In the genomic region with DNA sequence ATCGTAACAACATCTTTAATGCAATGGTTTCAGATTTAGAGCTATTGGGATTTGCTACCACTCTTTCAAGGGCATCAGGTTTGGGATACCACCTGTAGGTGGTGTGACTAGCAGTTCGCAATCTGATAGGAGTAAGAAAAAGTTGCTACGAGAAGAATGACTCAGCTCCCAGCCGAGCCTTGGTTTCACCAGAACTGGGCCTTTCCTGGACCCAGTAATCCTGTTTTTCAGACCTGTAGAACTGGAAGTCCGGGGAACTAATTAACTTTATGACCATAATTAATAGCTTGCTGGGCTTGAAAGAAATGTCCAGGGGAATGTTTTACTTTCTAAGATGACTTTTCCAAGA, we compare ENCODE assay signal across 8 cellular contexts. TPM values are rescaled to one million over a fixed set of nuclear protein-coding genes. Genes with fewer than 3 reads are reported as not detected.
A peak's percentile ranks its signal among the peaks of the same experiment; 100 is the strongest.
DNase-seq lines count a peak whose midpoint lies in the region; ATAC-seq and TF ChIP-seq lines count a peak whose summit lies in the region.

No MANE protein-coding gene starts in this region.

- no peaks in the 10 kb centered on the region for H3K27me3 Mint-ChIP-seq in naive thymus-derived CD8-positive, alpha-beta T cell

- H3K4me1 ChIP-seq in fibroblast of lung (ENCODE audit: control insufficient read depth, extremely low read depth, insufficient read depth, low read length) (peaks cover 29% of the 10 kb centered on the region), urinary bladder (ENCODE audit: insufficient read depth) (peaks cover 2% of the 10 kb centered on the region)

- CTCF ChIA-PET in AG04450 (lab: Charles Lee) = interaction anchor here (0.8 to 4.4 kb wide), 14 partner anchors 9 to 274 kb away, joined by 3 to 47 read pairs (median 4); a partner anchor contains a TSS

- DNase-seq in AG04450 (ENCODE audit: low read depth, low spot score) (no peak), HuH-7.5 (ENCODE audit: low spot score) (peak; percentile 70), fibroblast of lung (ENCODE audit: low read depth in 2 of 2) (peak; percentile 69 to 71)
- DNase-seq in activated CD4-positive, alpha-beta T cell treated with anti-CD3 and anti-CD28 coated beads, Interleukin-2, amount 50 U/mL, for 4 hours = peak; percentile 25 to 30
- peak in 3 of 10 donors; percentile 18 to 30 (median 21) for DNase-seq in naive thymus-derived CD8-positive, alpha-beta T cell

- H3K4me3 ChIP-seq in AG04450 (ENCODE audit: low read depth, low read length) (peak overlapping the region; percentile 97), GM12875 (ENCODE audit: low read depth, low read length) (peak overlapping the region; percentile 58), fibroblast of lung (replicated peaks in 1 of 4; ENCODE audit: control extremely low read depth in 1 of 4, insufficient read depth in 1 of 4, low read depth in 3 of 4, low read length in 4 of 4) (peak overlapping the region; percentile 86 to 97 (median 93)), urinary bladder (ENCODE audit: low read depth, low read length) (peak overlapping the region; percentile 66)

- POLR2A ChIA-PET in AG04450 (lab: Yijun Ruan, JAX) = interaction anchor here (1.0 to 2.3 kb wide), 3 partner anchors 9 to 408 kb away, joined by 3 to 12 read pairs (median 6); a partner anchor contains a TSS
- POLR2A ChIA-PET in naive thymus-derived CD8-positive, alpha-beta T cell (lab: Charles Lee) = interaction anchor here (1.3 to 5.5 kb wide), 6 partner anchors 9 to 168 kb away, joined by 3 to 58 read pairs (median 8); a partner anchor contains a TSS

- no peaks in the 10 kb centered on the region for H3K27me3 ChIP-seq in AG04450 (ENCODE audit: control insufficient read depth, insufficient read depth, low read length)
- no peaks in the 10 kb centered on the region for H3K27me3 ChIP-seq in fibroblast of lung (ENCODE audit: control insufficient read depth, insufficient read depth, low read length)

- H3K79me2 ChIP-seq in fibroblast of lung (ENCODE audit: control insufficient read depth, insufficient read depth, low read length) = peaks cover 8% of the 10 kb centered on the region

- peak; percentile 39 to 67 for ATAC-seq in naive thymus-derived CD8-positive, alpha-beta T cell
- no peak for ATAC-seq in GM19023 (IDR thresholded peaks at IDR 0.05; ENCODE audit: unreplicated experiment)

- H3K9me3 Mint-ChIP-seq in naive thymus-derived CD8-positive, alpha-beta T cell = no peaks in the 10 kb centered on the region

- 4% methylated on average over 5 of the region's 5 CpGs for WGBS in urinary bladder

- H3K27ac Mint-ChIP-seq in naive thymus-derived CD8-positive, alpha-beta T cell = peak overlapping the region; percentile 89 to 97 (median 96)

- H3K27ac ChIP-seq in AG04450 (ENCODE audit: low read depth, low read length) (peak overlapping the region; percentile 89), fibroblast of lung (ENCODE audit: insufficient read depth, low read length) (peak overlapping the region; percentile 95), urinary bladder (ENCODE audit: low read depth) (peak overlapping the region; percentile 90)

- peaks cover 0 to 23% (median 22%) of the 10 kb centered on the region in 3 donors for H3K36me3 Mint-ChIP-seq in naive thymus-derived CD8-positive, alpha-beta T cell

- peak overlapping the region; percentile 88 for H2AFZ ChIP-seq in fibroblast of lung (ENCODE audit: low read length)

- peak overlapping the region; percentile 91 to 99 (median 96) for H3K4me3 Mint-ChIP-seq in naive thymus-derived CD8-positive, alpha-beta T cell

- peak overlapping the region; percentile 89 for H3K9ac ChIP-seq in fibroblast of lung (ENCODE audit: insufficient read depth, low read length)

- peaks cover 18 to 49% (median 40%) of the 10 kb centered on the region in 4 donors for H3K4me1 Mint-ChIP-seq in naive thymus-derived CD8-positive, alpha-beta T cell

- TF ChIP-seq CTCF in AG04450 (IDR thresholded peaks at IDR 0.05; ENCODE audit: low read depth, low read length) (peak; percentile 43), GM12875 (IDR thresholded peaks at IDR 0.05; ENCODE audit: borderline replicate concordance, insufficient read depth, low read depth, low read length) (0 out of 2 replicates have a peak, but pooled peaks have one; percentile 15), fibroblast of lung (conservative IDR thresholded peaks at IDR 0.05 in 1 of 2, IDR thresholded peaks at IDR 0.05 in 1 of 2; ENCODE audit: low read depth in 1 of 2, low read length in 2 of 2) (peak; percentile 26 to 43)

- peak overlapping the region; percentile 95 for H3K4me2 ChIP-seq in fibroblast of lung (ENCODE audit: extremely low read depth, insufficient read depth, low read length)

- H4K20me1 ChIP-seq in fibroblast of lung (ENCODE audit: control insufficient read depth, extremely low read depth, insufficient read depth, low read length) = no peaks in the 10 kb centered on the region

- H3K36me3 ChIP-seq in fibroblast of lung (ENCODE audit: control insufficient read depth, insufficient read depth, low read length) = peaks cover 14% of the 10 kb centered on the region
- peaks cover 2% of the 10 kb centered on the region for H3K36me3 ChIP-seq in urinary bladder (ENCODE audit: insufficient read depth)

- H3K9me3 ChIP-seq in AG04450 (ENCODE audit: control insufficient read depth, insufficient read depth, low read length) (no peaks in the 10 kb centered on the region; the same call in 1 of the 2 replicates), fibroblast of lung (ENCODE audit: control insufficient read depth, insufficient read depth, low read depth, low read length) (no peaks in the 10 kb centered on the region)

RNA-seq across cellular contexts. Expression of a gene that starts 0.8 kb away (rescaled TPM):
- polyA plus RNA-seq in AG04450 (2011; rRNA removed) = 42.1 and 49.4 TPM in 2 replicates
- polyA minus RNA-seq in AG04450 (2011; rRNA and poly(A)+ RNA removed) = 39.7 and 44.9 TPM in 2 replicates
- total RNA-seq in fibroblast of lung = 20.5 and 40.0 TPM in 2 replicates
- 41.3 and 61.2 TPM in 2 replicates for polyA plus RNA-seq in fibroblast of lung
- 33.5 and 68.1 TPM in 2 replicates for polyA plus RNA-seq in fibroblast of lung (2012)
- polyA minus RNA-seq in fibroblast of lung (ENCODE audit: low replicate concordance) = 90.3 and 116 TPM in 2 replicates
- total RNA-seq in naive thymus-derived CD8-positive, alpha-beta T cell = 10 to 100 TPM; 22.2 to 22.6 TPM
- polyA plus RNA-seq in naive thymus-derived CD8-positive, alpha-beta T cell = 10 to 100 TPM in 2 of 3 donors, 1 to 10 TPM in 1; 8.7 to 11.9 (median 11.1) TPM
- total RNA-seq in urinary bladder = 13.1 TPM
- polyA plus RNA-seq in urinary bladder = 30.5 TPM

RNA-seq across cellular contexts. Expression of a gene that starts 9.8 kb away (rescaled TPM):
- polyA plus RNA-seq in AG04450 (2011; rRNA removed) (420 and 467 TPM in 2 replicates), fibroblast of lung (623 and 651 TPM in 2 replicates), urinary bladder (222 TPM)
- polyA minus RNA-seq in AG04450 (2011; rRNA and poly(A)+ RNA removed) = 143 and 159 TPM in 2 replicates
- total RNA-seq in fibroblast of lung (235 and 249 TPM in 2 replicates), urinary bladder (214 TPM)
- 466 and 481 TPM in 2 replicates for polyA plus RNA-seq in fibroblast of lung (2012)
- 385 and 479 TPM in 2 replicates for polyA minus RNA-seq in fibroblast of lung (ENCODE audit: low replicate concordance)
- 100 to 1,000 TPM; 120 to 122 TPM for total RNA-seq in naive thymus-derived CD8-positive, alpha-beta T cell
- 100 to 1,000 TPM; 610 to 660 (median 642) TPM for polyA plus RNA-seq in naive thymus-derived CD8-positive, alpha-beta T cell

RNA-seq across cellular contexts. Expression of a gene that starts 45.3 kb away (rescaled TPM):
- polyA plus RNA-seq in AG04450 (2011; rRNA removed) = not detected in 2 replicates
- polyA minus RNA-seq in AG04450 (2011; rRNA and poly(A)+ RNA removed) = not detected in 2 replicates
- total RNA-seq in fibroblast of lung = not detected in 2 replicates
- polyA plus RNA-seq in fibroblast of lung = not detected in 2 replicates
- polyA plus RNA-seq in fibroblast of lung (2012) = not detected in 2 replicates
- not detected in 2 replicates for polyA minus RNA-seq in fibroblast of lung (ENCODE audit: low replicate concordance)
- total RNA-seq in naive thymus-derived CD8-positive, alpha-beta T cell = not detected
- polyA plus RNA-seq in naive thymus-derived CD8-positive, alpha-beta T cell = not detected
- not detected for total RNA-seq in urinary bladder
- polyA plus RNA-seq in urinary bladder = not detected
